2 cellular contexts compared by ENCODE assay signal in genomic region chr20:52131048-52131643, GRCh38.
TF ChIP-seq lines count a peak whose summit lies in the region.

No MANE protein-coding gene starts in this region.

TF ChIP-seq in HEK293, 187 proteins besides CTCF, POLR2A, EP300 and RAD21 (continued from another document):
- TF ChIP-seq SETDB1 (IDR thresholded peaks at IDR 0.05; ENCODE audit: insufficient read length, low read length) (peak; percentile 90), ZNF2 (tag by site-specific recombination; IDR thresholded peaks at IDR 0.05) (no peak), ZNF610 (tag by site-specific recombination; IDR thresholded peaks at IDR 0.05; ENCODE audit: borderline replicate concordance) (no peak), ZNF366 (tag by site-specific recombination; conservative IDR thresholded peaks at IDR 0.05) (peak; percentile 73), KLF8 (tag by site-specific recombination; IDR thresholded peaks at IDR 0.05) (no peak)
- TF ChIP-seq, protein P1, sequence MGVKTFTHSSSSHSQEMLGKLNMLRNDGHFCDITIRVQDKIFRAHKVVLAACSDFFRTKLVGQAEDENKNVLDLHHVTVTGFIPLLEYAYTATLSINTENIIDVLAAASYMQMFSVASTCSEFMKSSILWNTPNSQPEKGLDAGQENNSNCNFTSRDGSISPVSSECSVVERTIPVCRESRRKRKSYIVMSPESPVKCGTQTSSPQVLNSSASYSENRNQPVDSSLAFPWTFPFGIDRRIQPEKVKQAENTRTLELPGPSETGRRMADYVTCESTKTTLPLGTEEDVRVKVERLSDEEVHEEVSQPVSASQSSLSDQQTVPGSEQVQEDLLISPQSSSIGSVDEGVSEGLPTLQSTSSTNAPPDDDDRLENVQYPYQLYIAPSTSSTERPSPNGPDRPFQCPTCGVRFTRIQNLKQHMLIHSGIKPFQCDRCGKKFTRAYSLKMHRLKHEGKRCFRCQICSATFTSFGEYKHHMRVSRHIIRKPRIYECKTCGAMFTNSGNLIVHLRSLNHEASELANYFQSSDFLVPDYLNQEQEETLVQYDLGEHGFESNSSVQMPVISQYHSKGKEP (tag by site-specific recombination; IDR thresholded peaks at IDR 0.05) = no peak

TF ChIP-seq in H1, 55 proteins besides CTCF, POLR2A, EP300 and RAD21 (continued from another document):
- TF ChIP-seq RBBP5 (IDR thresholded peaks at IDR 0.05; ENCODE audit: borderline replicate concordance, low read depth, low read length) (no peak), BRCA1 (IDR thresholded peaks at IDR 0.05; ENCODE audit: low read depth, low read length) (no peak), SRF (IDR thresholded peaks at IDR 0.05; ENCODE audit: low read depth, low read length) (no peak), CEBPB (IDR thresholded peaks at IDR 0.05; ENCODE audit: low read depth, low read length) (no peak), BACH1 (IDR thresholded peaks at IDR 0.05; ENCODE audit: low read length) (no peak), HDAC6 (IDR thresholded peaks at IDR 0.05; ENCODE audit: low read depth, low read length) (no peak), NANOG (IDR thresholded peaks at IDR 0.05; ENCODE audit: insufficient read depth, low read depth, low read length, poor library complexity, severe bottlenecking) (no peak), RNF2 (IDR thresholded peaks at IDR 0.05; ENCODE audit: borderline replicate concordance, low read depth, low read length, missing control alignments, poor library complexity, severe bottlenecking) (no peak), SAP30 (IDR thresholded peaks at IDR 0.05; ENCODE audit: insufficient read depth, insufficient replicate concordance, low read length) (no peak), YY1 (IDR thresholded peaks at IDR 0.05; ENCODE audit: low read depth, low read length) (no peak), KDM5A (IDR thresholded peaks at IDR 0.05; ENCODE audit: low read length) (no peak), TCF12 (IDR thresholded peaks at IDR 0.05; ENCODE audit: low read depth, low read length) (no peak)
- TF ChIP-seq, protein P2, sequence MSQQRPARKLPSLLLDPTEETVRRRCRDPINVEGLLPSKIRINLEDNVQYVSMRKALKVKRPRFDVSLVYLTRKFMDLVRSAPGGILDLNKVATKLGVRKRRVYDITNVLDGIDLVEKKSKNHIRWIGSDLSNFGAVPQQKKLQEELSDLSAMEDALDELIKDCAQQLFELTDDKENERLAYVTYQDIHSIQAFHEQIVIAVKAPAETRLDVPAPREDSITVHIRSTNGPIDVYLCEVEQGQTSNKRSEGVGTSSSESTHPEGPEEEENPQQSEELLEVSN (IDR thresholded peaks at IDR 0.05) = no peak
